In genomic region chr16:69069504-69069903, GRCh38 we compare ENCODE assay signal across 27 cellular contexts. TPM values are rescaled to one million over a fixed set of nuclear protein-coding genes. Genes with fewer than 3 reads are reported as not detected.
DNase-seq lines count a peak whose midpoint lies in the region; ATAC-seq, FAIRE-seq and TF ChIP-seq lines count a peak whose summit lies in the region.
"Had no signal": no experiment of that assay in that cellular context is flagged by ENCODE, and none has a peak within 500 bp of the region (broad histone marks: within the 10 kb centered on the region; RNA-seq: fewer than 3 reads in every experiment).

No MANE protein-coding gene starts in this region.

- no peaks in the 10 kb centered on the region for H4K20me1 ChIP-seq in HCT116 (ENCODE audit: insufficient read depth)

- H4K8ac ChIP-seq in mesendoderm (ENCODE audit: low read depth, low read length) = no peak overlapping the region

- BruUV-seq in HCT116 (replicated peaks; lab: Mats Ljungman, UMichigan) = no TSS peak

- 87% methylated on average over 5 of the region's 5 CpGs for WGBS in A549 (ENCODE audit: missing lambda C conversion rate)
- no CpG with 5 or more reads among the region's 5 CpGs for WGBS in mesendoderm (ENCODE audit: extremely low coverage, insufficient coverage, low lambda C conversion rate)

- no peaks in the 10 kb centered on the region for H3K9me3 ChIP-seq in A549
- H3K9me3 ChIP-seq in HCT116 (ENCODE audit: control insufficient read depth in 1 of 2, insufficient read depth in 1 of 2, low read depth in 1 of 2, low read length in 2 of 2) = no peaks in the 10 kb centered on the region
- H3K9me3 ChIP-seq: MG63, SJSA1 had no signal

- no peak overlapping the region for H2BK5ac ChIP-seq in mesendoderm (ENCODE audit: low read length)

- POLR2A ChIA-PET in A549 (lab: Yijun Ruan, JAX) (interaction anchor here (0.8 kb wide), 1 partner anchor 271 kb away, joined by 3 read pairs; no protein-coding TSS in a partner anchor), HCT116 (lab: Charles Lee) (interaction anchor here (0.9 kb wide), 1 partner anchor 76 kb away, joined by 3 read pairs; no protein-coding TSS in a partner anchor)

- H4K5ac ChIP-seq in mesendoderm (ENCODE audit: low read length) = no peak overlapping the region

- no peaks in the 10 kb centered on the region for H3K79me1 ChIP-seq in mesendoderm (ENCODE audit: low read length)

- H3K9me2 ChIP-seq in HCT116 (ENCODE audit: insufficient read depth) = no peaks in the 10 kb centered on the region

- H3K4me2 ChIP-seq in A549 = no peak overlapping the region; the same call in 2 of the 3 replicates
- H3K4me2 ChIP-seq in HCT116 (ENCODE audit: low read length) = peak overlapping the region; percentile 64
- no peak overlapping the region for H3K4me2 ChIP-seq in mesendoderm (ENCODE audit: low read length)

- CTCF ChIA-PET in A549 (lab: Yijun Ruan, JAX) = interaction anchor here (0.9 kb wide), 1 partner anchor 54 kb away, joined by 4 read pairs; no protein-coding TSS in a partner anchor
- CTCF ChIA-PET in HCT116 (lab: Charles Lee) = no interaction called here

- intact Hi-C loops in HCT116 (cut with micrococcal nuclease) = loop anchor here (2.0 kb wide), 1 partner anchor 147 kb away; no protein-coding TSS in a partner anchor
- intact Hi-C loops in Right ventricle myocardium inferior (cut with DNase I) = no loop called here

- no peaks in the 10 kb centered on the region for H3K79me2 ChIP-seq in HCT116 (ENCODE audit: insufficient read depth, low read length)
- no peaks in the 10 kb centered on the region for H3K79me2 ChIP-seq in mesendoderm (ENCODE audit: control insufficient read depth, insufficient read depth, low read length)

- H2BK120ac ChIP-seq in mesendoderm (ENCODE audit: low read depth, low read length) = no peak overlapping the region

- ATAC-seq in A549 = no peak
- ATAC-seq in HCT116 = peak; percentile 23
- ATAC-seq in HG02884 (IDR thresholded peaks at IDR 0.05; ENCODE audit: unreplicated experiment) = no peak
- ATAC-seq in Right ventricle myocardium inferior = no peak
- no peak for ATAC-seq in GM18909 (IDR thresholded peaks at IDR 0.05; ENCODE audit: poor library complexity, unreplicated experiment)
- ATAC-seq: GM12878, K562 had no signal

- no peaks in the 10 kb centered on the region for H3K36me3 ChIP-seq in HCT116 (ENCODE audit: control insufficient read depth in 1 of 2, insufficient read depth in 2 of 2, low read length in 2 of 2)
- no peaks in the 10 kb centered on the region for H3K36me3 ChIP-seq in mesendoderm (ENCODE audit: control insufficient read depth, insufficient read depth, low read length)
- H3K36me3 ChIP-seq: MG63, SJSA1 had no signal

- H3K56ac ChIP-seq in mesendoderm (ENCODE audit: low read length) = no peak overlapping the region

- H3K4me3 ChIP-seq in A549 (no peak overlapping the region), HCT116 (replicated peaks in 1 of 2; ENCODE audit: low read depth in 1 of 2, low read length in 2 of 2) (peak overlapping the region in 1 of 2 experiments; percentile 4; a peak in 2 of 4 replicates), mesendoderm (ENCODE audit: low read length) (no peak overlapping the region)
- H3K4me3 ChIP-seq: GM12878, K562, MG63, SJSA1 had no signal

- H3K23ac ChIP-seq in mesendoderm (ENCODE audit: low read length) = no peak overlapping the region

- TF ChIP-seq POLR2A in A549 (IDR thresholded peaks at IDR 0.05; ENCODE audit: low read length) (no peak), HCT116 (IDR thresholded peaks at IDR 0.05; ENCODE audit: borderline replicate concordance, extremely low read depth, insufficient read depth, insufficient read length) (no peak)

- no peak for TF ChIP-seq EP300 in A549 (IDR thresholded peaks at IDR 0.05)

- no peak for TF ChIP-seq RAD21 in A549 (conservative IDR thresholded peaks at IDR 0.05 in 1 of 2, IDR thresholded peaks at IDR 0.05 in 1 of 2)
- no peak for TF ChIP-seq RAD21 in HCT116 (IDR thresholded peaks at IDR 0.05; ENCODE audit: low read depth)

- H3K27ac ChIP-seq in A549 (peak overlapping the region; percentile 55 to 70), HCT116 (ENCODE audit: low read depth, low read length) (peak overlapping the region; percentile 80), mesendoderm (ENCODE audit: low read depth, low read length) (no peak overlapping the region)
- H3K27ac ChIP-seq: SJSA1 had no signal

- H3K4ac ChIP-seq in mesendoderm (ENCODE audit: low read depth, low read length) = no peak overlapping the region

- no peak overlapping the region for H2AK5ac ChIP-seq in mesendoderm (ENCODE audit: low read length)

- H3K27me3 ChIP-seq in HCT116 (ENCODE audit: insufficient read depth, low read length) (no peaks in the 10 kb centered on the region), mesendoderm (ENCODE audit: insufficient read depth, low read length, poor library complexity) (no peaks in the 10 kb centered on the region)
- H3K27me3 ChIP-seq: MG63, SJSA1 had no signal

- peaks cover 59% of the 10 kb centered on the region for H3K4me1 ChIP-seq in A549
- peaks cover 75 to 89% of the 10 kb centered on the region in 2 experiments for H3K4me1 ChIP-seq in HCT116 (ENCODE audit: control insufficient read depth in 1 of 2, insufficient read depth in 2 of 2, low read length in 2 of 2)
- peaks cover 18% of the 10 kb centered on the region for H3K4me1 ChIP-seq in mesendoderm (ENCODE audit: control insufficient read depth, low read depth, low read length)

- H2AFZ ChIP-seq in HCT116 (ENCODE audit: low read depth, low read length, poor library complexity, severe bottlenecking) = no peak overlapping the region

- no peak overlapping the region for H2BK15ac ChIP-seq in mesendoderm (replicated peaks; ENCODE audit: low read depth)

- H3K18ac ChIP-seq in mesendoderm (ENCODE audit: low read length) = peak overlapping the region; percentile 88

- DNase-seq in A549 (ENCODE audit: low read depth in 1 of 2, low spot score in 1 of 2) = no peak
- no peak for DNase-seq in HCT116 (ENCODE audit: low read depth, low spot score)
- peak; percentile 44 for DNase-seq in astrocyte of the hippocampus (ENCODE audit: low read depth, low spot score)
- no peak for DNase-seq in mesendoderm
- DNase-seq in Right ventricle myocardium inferior (ENCODE audit: missing footprints) = no peak
- DNase-seq: C1 segment of cervical spinal cord; CD4-positive, alpha-beta memory T cell; DMS 273 treated with DMSO at 0.1 percent for 48 hours; DMS79; EL; GDM1; MG63; NCI-H1105 treated with DMSO at 0.1 percent for 48 hours; NCI-H146; NCI-H2029; NCI-H446; NCI-H524 treated with DMSO at 0.1 percent for 48 hours; NCI-H774; Right ventricle myocardium superior had no signal

- no peak for FAIRE-seq in A549 (lab: Jason Lieb, UNC)
- FAIRE-seq: GM12878, GM19239, K562 had no signal

- RAD21 ChIA-PET in HCT116 (lab: Charles Lee; ENCODE audit: low non-redundant PET in 1 of 2, low total read pairs in 2 of 2, uncharacterized antibody in 2 of 2, unreplicated experiment in 2 of 2) = no interaction called here

- no peak for TF ChIP-seq CTCF in A549 (IDR thresholded peaks at IDR 0.05)
- no peak for TF ChIP-seq CTCF in HCT116 (IDR thresholded peaks at IDR 0.05 in 2 of 3, conservative IDR thresholded peaks at IDR 0.05 in 1 of 3; ENCODE audit: borderline replicate concordance in 1 of 3, insufficient read depth in 1 of 3, low read depth in 2 of 3, low read length in 2 of 3)

- H3K9ac ChIP-seq in HCT116 (ENCODE audit: low read length) (peak overlapping the region; percentile 55), mesendoderm (ENCODE audit: low read length) (no peak overlapping the region)

TF ChIP-seq in A549, 52 proteins besides CTCF, POLR2A, EP300 and RAD21:
- no peak for TF ChIP-seq ZFP36 (IDR thresholded peaks at IDR 0.05; ENCODE audit: borderline replicate concordance, partially characterized antibody)
- no peak for TF ChIP-seq MYC (IDR thresholded peaks at IDR 0.05; ENCODE audit: borderline replicate concordance, low read length)
- TF ChIP-seq FOXS1 (CRISPR knock-in tag; IDR thresholded peaks at IDR 0.05) = no peak
- TF ChIP-seq FOSL2 (IDR thresholded peaks at IDR 0.05) = no peak
- no peak for TF ChIP-seq FOSL2 (CRISPR knock-in tag; IDR thresholded peaks at IDR 0.05)
- TF ChIP-seq CEBPB (IDR thresholded peaks at IDR 0.05) = no peak
- no peak for TF ChIP-seq ATOH8 (CRISPR knock-in tag; IDR thresholded peaks at IDR 0.05; ENCODE audit: low read depth)
- TF ChIP-seq NR3C1 (IDR thresholded peaks at IDR 0.05) = no peak

TF ChIP-seq in HCT116, 20 proteins besides CTCF, POLR2A, EP300 and RAD21:
- 0 out of 2 replicates have a peak, but pooled peaks have one; percentile 6 for TF ChIP-seq FOSL1 (IDR thresholded peaks at IDR 0.05; ENCODE audit: low read depth)
- no peak for TF ChIP-seq EZH2phosphoT487 (IDR thresholded peaks at IDR 0.05; ENCODE audit: borderline replicate concordance)
- TF ChIP-seq ELF1 (IDR thresholded peaks at IDR 0.05; ENCODE audit: borderline replicate concordance, low read depth) = no peak
- TF ChIP-seq CEBPB (IDR thresholded peaks at IDR 0.05; ENCODE audit: low read depth) = peak; percentile 68; the same call in 1 of the 2 replicates
- no peak for TF ChIP-seq POLR2AphosphoS5 (IDR thresholded peaks at IDR 0.05; ENCODE audit: low read depth, low read length)
- TF ChIP-seq SP1 (IDR thresholded peaks at IDR 0.05; ENCODE audit: low read depth) = peak; percentile 37; the same call in 1 of the 2 replicates
TF ChIP-seq in HCT116: peak in this region for 3.

RNA-seq across cellular contexts. Expression of gene HAS3, which starts 35.9 kb away (rescaled TPM):
- polyA plus RNA-seq in A549 (2011; rRNA removed) (9.1 and 11.1 TPM in 2 replicates), A549 (2017; fragmentation: RNase III; extraction: RNeasy Plus Mini Kit Qiagen cat#74134 plus additional on column Dnase treatment) (12.4 to 18.6 TPM (median 14.1 TPM) in 3 replicates)
- polyA plus RNA-seq in A549 (2012; cell fraction: cytosol; rRNA removed) = 23.0 and 37.0 TPM in 2 replicates
- polyA plus RNA-seq in A549 (2012; cell fraction: nucleus; rRNA removed) = 51.5 and 90.9 TPM in 2 replicates
- 16.0 and 17.6 TPM in 2 replicates for polyA minus RNA-seq in A549 (2011; rRNA and poly(A)+ RNA removed)
- total RNA-seq in HCT116 (2021; ENCODE audit: unreplicated experiment) (140 TPM), Right ventricle myocardium inferior (0.30 TPM)
- 56.6 and 57.5 TPM in 2 replicates for polyA plus RNA-seq in HCT116 (2012)
- 12.0 TPM for polyA plus RNA-seq in mesendoderm (2013, experiment 1 of 2)
- polyA plus RNA-seq in mesendoderm (2013, experiment 2 of 2) = 11.5 TPM
- total RNA-seq: H4, HT-29 had no signal

Comparison
In these comparisons a context has a peak if more than half of its experiments do, and no peak if none do; other contexts are left out.
1. RNA of gene HAS3, which starts 35.9 kb away (total RNA-seq): 140 TPM in HCT116 (single experiment); 0.30 TPM in Right ventricle myocardium inferior (single experiment); every median in the first group is over 100 times any median in the second.
2. Of the 6 proteins assayed by ChIP-seq in both A549 and HCT116: peak only in A549: none; only in HCT116: CEBPB; in both: none; in neither: 5.